In genomic region chr1:23793018-23793781, GRCh38 we compare ENCODE assay signal across 8 cellular contexts. TPM values are rescaled to one million over a fixed set of nuclear protein-coding genes. Genes with fewer than 3 reads are reported as not detected.
DNase-seq lines count a peak whose midpoint lies in the region; ATAC-seq, FAIRE-seq and TF ChIP-seq lines count a peak whose summit lies in the region.

No MANE protein-coding gene starts in this region.

- H3K4me1 Mint-ChIP-seq in immature natural killer cell: peaks cover 20 to 23% of the 10 kb centered on the region in 2 donors

- POLR2A ChIA-PET in HCT116 (lab: Charles Lee): no interaction called here

- no peaks in the 10 kb centered on the region for H3K27me3 ChIP-seq in HCT116 (ENCODE audit: insufficient read depth, low read length)
- no peaks in the 10 kb centered on the region for H3K27me3 ChIP-seq in upper lobe of left lung

- CTCF ChIA-PET in HCT116 (lab: Charles Lee): interaction anchor here (1.0 kb wide), 1 partner anchor 123 kb away, joined by 4 read pairs; no protein-coding TSS in a partner anchor

- no peak for TF ChIP-seq POLR2A in HCT116 (IDR thresholded peaks at IDR 0.05; ENCODE audit: borderline replicate concordance, extremely low read depth, insufficient read depth, insufficient read length)
- TF ChIP-seq POLR2A in upper lobe of left lung (IDR thresholded peaks at IDR 0.05): peak in 1 of 4 donors; percentile 26

- peak overlapping the region; percentile 65 for H3K27ac ChIP-seq in 22Rv1
- peak overlapping the region; percentile 79; the same call in 1 of the 2 replicates for H3K27ac ChIP-seq in HCT116 (ENCODE audit: low read depth, low read length)
- peak overlapping the region in 3 of 4 donors; percentile 26 to 30 (median 27) for H3K27ac ChIP-seq in upper lobe of left lung

- peaks cover 31 to 58% of the 10 kb centered on the region in 2 experiments for H3K4me1 ChIP-seq in HCT116 (ENCODE audit: control insufficient read depth in 1 of 2, insufficient read depth in 2 of 2, low read length in 2 of 2)
- H3K4me1 ChIP-seq in upper lobe of left lung: peaks cover 26 to 54% (median 33%) of the 10 kb centered on the region in 4 donors

- RAD21 ChIA-PET in HCT116 (lab: Charles Lee; ENCODE audit: low non-redundant PET in 1 of 2, low total read pairs in 2 of 2, uncharacterized antibody in 2 of 2, unreplicated experiment in 2 of 2): no interaction called here

- peak overlapping the region in 2 of 5 donors; percentile 36 to 60 for H3K4me3 Mint-ChIP-seq in immature natural killer cell

- DNase-seq in HCT116 (ENCODE audit: low read depth, low spot score) (no peak), immature natural killer cell (peak in 1 of 3 donors; percentile 29), upper lobe of left lung (peak; percentile 79 to 90), D721Med (ENCODE audit: insufficient read length, low spot score) (no peak)
- peak; percentile 14 for DNase-seq in activated effector memory CD4-positive, alpha-beta T cell treated with Interleukin-2 at 50 U/mL for 16 hours

- peak overlapping the region; percentile 40 for H3K9ac ChIP-seq in HCT116 (ENCODE audit: low read length)

- H3K27ac Mint-ChIP-seq in immature natural killer cell: peak overlapping the region in 5 of 6 donors; percentile 40 to 66 (median 57)

- TF ChIP-seq EP300 in upper lobe of left lung (IDR thresholded peaks at IDR 0.05): no peak

- H3K27me3 Mint-ChIP-seq in immature natural killer cell (ENCODE audit: low read depth in 3 of 3): peaks cover 0 to 14% (median 3%) of the 10 kb centered on the region in 3 donors

- H3K9me3 Mint-ChIP-seq in immature natural killer cell: no peaks in the 10 kb centered on the region

- ATAC-seq in HCT116 (peak; percentile 13), upper lobe of left lung (ENCODE audit: low FRiP score in 2 of 2) (peak; percentile 20 to 52), HG03571 (IDR thresholded peaks at IDR 0.05; ENCODE audit: unreplicated experiment) (no peak), HG03097 (IDR thresholded peaks at IDR 0.05; ENCODE audit: low FRiP score, unreplicated experiment) (no peak)

- H3K9me2 ChIP-seq in HCT116 (ENCODE audit: insufficient read depth): no peaks in the 10 kb centered on the region

- no peak for TF ChIP-seq CTCF in 22Rv1 (IDR thresholded peaks at IDR 0.05)
- no peak for TF ChIP-seq CTCF in HCT116 (IDR thresholded peaks at IDR 0.05 in 2 of 3, conservative IDR thresholded peaks at IDR 0.05 in 1 of 3; ENCODE audit: borderline replicate concordance in 1 of 3, insufficient read depth in 1 of 3, low read depth in 2 of 3, low read length in 2 of 3)
- TF ChIP-seq CTCF in upper lobe of left lung (IDR thresholded peaks at IDR 0.05): no peak
- no peak for TF ChIP-seq CTCF in D721Med (IDR thresholded peaks at IDR 0.05; ENCODE audit: insufficient read depth, missing control alignments)

- H3K9me3 ChIP-seq in HCT116 (ENCODE audit: control insufficient read depth in 1 of 2, insufficient read depth in 1 of 2, low read depth in 1 of 2, low read length in 2 of 2): no peaks in the 10 kb centered on the region
- no peaks in the 10 kb centered on the region for H3K9me3 ChIP-seq in upper lobe of left lung

- no peaks in the 10 kb centered on the region for H3K36me3 Mint-ChIP-seq in immature natural killer cell

- FAIRE-seq in D721Med (lab: Jason Lieb, UNC): no peak

- H3K79me2 ChIP-seq in HCT116 (ENCODE audit: insufficient read depth, low read length): peaks cover 39% of the 10 kb centered on the region

- TF ChIP-seq RAD21 in HCT116 (IDR thresholded peaks at IDR 0.05; ENCODE audit: low read depth): no peak

- intact Hi-C loops in HCT116 (cut with micrococcal nuclease): no loop called here

- H3K4me3 ChIP-seq in HCT116 (replicated peaks in 1 of 2; ENCODE audit: low read depth in 1 of 2, low read length in 2 of 2) (no peak overlapping the region), upper lobe of left lung (peak overlapping the region in 2 of 4 donors; percentile 58 to 89)

- peaks cover 15 to 39% of the 10 kb centered on the region in 2 experiments; a peak in 3 of 4 replicates for H3K36me3 ChIP-seq in HCT116 (ENCODE audit: control insufficient read depth in 1 of 2, insufficient read depth in 2 of 2, low read length in 2 of 2)
- H3K36me3 ChIP-seq in upper lobe of left lung: peaks cover 9 to 55% (median 38%) of the 10 kb centered on the region in 4 donors

- no TSS peak for BruUV-seq in HCT116 (replicated peaks; lab: Mats Ljungman, UMichigan)

- no peaks in the 10 kb centered on the region for H4K20me1 ChIP-seq in HCT116 (ENCODE audit: insufficient read depth)

- 55 to 60% methylated on average over 16 of the region's 16 CpGs for WGBS in upper lobe of left lung, 2 donors

- no peak overlapping the region for H2AFZ ChIP-seq in HCT116 (ENCODE audit: low read depth, low read length, poor library complexity, severe bottlenecking)

- H3K4me2 ChIP-seq in HCT116 (ENCODE audit: low read length): peak overlapping the region; percentile 49

TF ChIP-seq in HCT116, 20 proteins besides CTCF, POLR2A, EP300 and RAD21:
- TF ChIP-seq ZFX (IDR thresholded peaks at IDR 0.05) (no peak), EZH2 (IDR thresholded peaks at IDR 0.05) (no peak), POLR2AphosphoS5 (IDR thresholded peaks at IDR 0.05; ENCODE audit: low read depth, low read length) (0 out of 2 replicates have a peak, but pooled peaks have one; percentile 19), ATF3 (IDR thresholded peaks at IDR 0.05) (no peak)

RNA-seq across cellular contexts. Expression of gene LYPLA2, which starts 2.3 kb away (rescaled TPM):
- 78.0 TPM for total RNA-seq in HCT116 (2021; ENCODE audit: unreplicated experiment)
- polyA plus RNA-seq in HCT116 (2012): 64.3 and 66.1 TPM in 2 replicates
- 100 to 1,000 TPM in 2 of 3 donors, 10 to 100 TPM in 1; 91.9 to 142 (median 117) TPM for polyA plus RNA-seq in immature natural killer cell
- 10 to 100 TPM; 38.5 to 84.1 (median 59.9) TPM for total RNA-seq in upper lobe of left lung

RNA-seq across cellular contexts. Expression of gene GALE, which starts 7.4 kb away (rescaled TPM):
- 114 TPM for total RNA-seq in HCT116 (2021; ENCODE audit: unreplicated experiment)
- 126 and 140 TPM in 2 replicates for polyA plus RNA-seq in HCT116 (2012)
- polyA plus RNA-seq in immature natural killer cell: 10 to 100 TPM; 31.2 to 52.9 (median 39.9) TPM
- 10 to 100 TPM; 49.2 to 95.0 (median 59.7) TPM for total RNA-seq in upper lobe of left lung

RNA-seq across cellular contexts. Expression of gene PITHD1, which starts 15.0 kb away (rescaled TPM):
- total RNA-seq in HCT116 (2021; ENCODE audit: unreplicated experiment): 57.2 TPM
- polyA plus RNA-seq in HCT116 (2012): 30.0 and 36.7 TPM in 2 replicates
- 10 to 100 TPM; 62.5 to 89.2 (median 82.4) TPM for polyA plus RNA-seq in immature natural killer cell
- 10 to 100 TPM; 29.5 to 57.0 (median 45.1) TPM for total RNA-seq in upper lobe of left lung

RNA-seq across cellular contexts. Expression of gene HMGCL, which starts 32.0 kb away (rescaled TPM):
- total RNA-seq in HCT116 (2021; ENCODE audit: unreplicated experiment): 36.2 TPM
- polyA plus RNA-seq in HCT116 (2012): 40.8 and 47.2 TPM in 2 replicates
- 10 to 100 TPM; 32.8 to 57.9 (median 36.2) TPM for polyA plus RNA-seq in immature natural killer cell
- total RNA-seq in upper lobe of left lung: 10 to 100 TPM; 27.5 to 53.3 (median 36.5) TPM

RNA-seq across cellular contexts. Expression of gene ELOA, which starts 49.9 kb away (rescaled TPM):
- 39.3 TPM for total RNA-seq in HCT116 (2021; ENCODE audit: unreplicated experiment)
- 12.8 and 14.9 TPM in 2 replicates for polyA plus RNA-seq in HCT116 (2012)
- 10 to 100 TPM; 16.4 to 30.3 (median 19.1) TPM for polyA plus RNA-seq in immature natural killer cell
- total RNA-seq in upper lobe of left lung: 10 to 100 TPM; 43.2 to 71.2 (median 59.0) TPM

Comparison
In these comparisons a context has a peak if more than half of its experiments do, and no peak if none do; other contexts are left out.
1. H3K27ac ChIP-seq: peak in every context shown above with its lines; median percentile 79 in HCT116; 65 in 22Rv1; 27 in upper lobe of left lung.
2. ATAC-seq: peak in HCT116 (single experiment) and upper lobe of left lung (2 of 2); none in HG03571 (single experiment) and HG03097 (single experiment).
3. DNase-seq: peak in activated effector memory CD4-positive, alpha-beta T cell treated with Interleukin-2 at 50 U/mL for 16 hours (single experiment) and upper lobe of left lung (2 of 2); none in HCT116 (single experiment) and D721Med (single experiment).